16 cellular contexts compared by ENCODE assay signal in genomic region chr9:73327149-73327548, GRCh38.
DNase-seq lines count a peak whose midpoint lies in the region; ATAC-seq, FAIRE-seq and TF ChIP-seq lines count a peak whose summit lies in the region.
"Had no signal": no experiment of that assay in that cellular context is flagged by ENCODE, and none has a peak within 500 bp of the region (broad histone marks: within the 10 kb centered on the region; RNA-seq: fewer than 3 reads in every experiment).

No MANE protein-coding gene starts in this region.

- FAIRE-seq in GM12878 (lab: Jason Lieb, UNC), result no peak
- FAIRE-seq: GM12891, GM19239 had no signal

- no peak for TF ChIP-seq CTCF in LNCaP clone FGC (IDR thresholded peaks at IDR 0.05; ENCODE audit: control insufficient read depth, extremely low read depth, insufficient read depth)
- TF ChIP-seq CTCF in GM12878 (IDR thresholded peaks at IDR 0.05 in 2 of 3, conservative IDR thresholded peaks at IDR 0.05 in 1 of 3; ENCODE audit: control insufficient read depth in 2 of 3, extremely low read depth in 1 of 3, insufficient read depth in 1 of 3, low read depth in 3 of 3, low read length in 3 of 3), result no peak
- no peak for TF ChIP-seq CTCF in thoracic aorta (IDR thresholded peaks at IDR 0.05)
- TF ChIP-seq CTCF in ascending aorta (IDR thresholded peaks at IDR 0.05), result no peak

- H3K27me3 ChIP-seq in GM12878 (replicated peaks in 1 of 2; ENCODE audit: control insufficient read depth in 2 of 2, insufficient read depth in 2 of 2, low read length in 1 of 2), result no peaks in the 10 kb centered on the region
- no peaks in the 10 kb centered on the region for H3K27me3 ChIP-seq in thoracic aorta (replicated peaks; ENCODE audit: insufficient read depth)
- no peaks in the 10 kb centered on the region for H3K27me3 ChIP-seq in ascending aorta
- H3K27me3 ChIP-seq: BE2C had no signal

- no peak for TF ChIP-seq RAD21 in GM12878 (IDR thresholded peaks at IDR 0.05; ENCODE audit: insufficient read depth, low read depth, low read length)

- H4K20me1 ChIP-seq in GM12878 (ENCODE audit: control insufficient read depth, insufficient read depth), result no peaks in the 10 kb centered on the region

- intact Hi-C loops in GM12878 (cut with micrococcal nuclease; ENCODE audit: unreplicated experiment) (no loop called here), ascending aorta (cut with DNase I) (no loop called here)

- no peak overlapping the region for H3K4me3 ChIP-seq in LNCaP clone FGC (ENCODE audit: low read depth, low read length)
- no peak overlapping the region for H3K4me3 ChIP-seq in GM12878
- no peak overlapping the region for H3K4me3 ChIP-seq in thoracic aorta
- H3K4me3 ChIP-seq in ascending aorta, result no peak overlapping the region
- H3K4me3 ChIP-seq: A549, GM23248 had no signal

- SMC1A ChIA-PET in GM12878 (lab: Charles Lee; ENCODE audit: uncharacterized antibody, unreplicated experiment), result no interaction called here

- no peaks in the 10 kb centered on the region for H3K79me2 ChIP-seq in GM12878 (ENCODE audit: control insufficient read depth, insufficient read depth, low read length)

- no peak overlapping the region for H3K27ac ChIP-seq in GM12878 (ENCODE audit: control insufficient read depth, insufficient read depth)
- H3K27ac ChIP-seq in thoracic aorta, result no peak overlapping the region
- H3K27ac ChIP-seq in ascending aorta, result no peak overlapping the region
- H3K27ac ChIP-seq: A549, C4-2B, GM23248 had no signal

- H3K36me3 ChIP-seq in GM12878 (ENCODE audit: control insufficient read depth in 2 of 2, insufficient read depth in 2 of 2, low read length in 1 of 2) (no peaks in the 10 kb centered on the region), thoracic aorta (no peaks in the 10 kb centered on the region), ascending aorta (no peaks in the 10 kb centered on the region)
- H3K36me3 ChIP-seq: BE2C had no signal

- POLR2A ChIA-PET in GM12878 (lab: Charles Lee), result no interaction called here

- in situ Hi-C loops in GM12878 (cut with MboI), result no loop called here

- RAD21 ChIA-PET in GM12878 (lab: Charles Lee; ENCODE audit: unreplicated experiment), result no interaction called here

- no peak for TF ChIP-seq POLR2A in GM12878 (IDR thresholded peaks at IDR 0.05; ENCODE audit: low read depth, low read length)

- 2% methylated on average over 2 of the region's 2 CpGs for WGBS in GM12878 (ENCODE audit: insufficient coverage, insufficient replicate concordance, low lambda C conversion rate, missing lambda C conversion rate)

- H2AFZ ChIP-seq in GM12878 (ENCODE audit: control insufficient read depth, low read depth, low read length), result no peak overlapping the region
- H2AFZ ChIP-seq: GM23248 had no signal

- TF ChIP-seq EP300 in GM12878 (IDR thresholded peaks at IDR 0.05; ENCODE audit: borderline replicate concordance in 1 of 2, control insufficient read depth in 1 of 2, low read depth in 2 of 2, low read length in 2 of 2), result no peak

- CTCF ChIA-PET in GM12878 (lab: Yijun Ruan, JAX), result no interaction called here

- DNase-seq in LNCaP clone FGC (ENCODE audit: low read depth), result peak; percentile 23
- DNase-seq in GM12878 (ENCODE audit: low read depth, low spot score), result no peak
- DNase-seq in thoracic aorta (ENCODE audit: low spot score), result no peak
- no peak for DNase-seq in cerebellar nuclear complex (lab: John Stamatoyannopoulos, UW)
- no peak for DNase-seq in KG1 (lab: John Stamatoyannopoulos, UW)
- no peak for DNase-seq in ascending aorta (ENCODE audit: low spot score in 2 of 2)
- DNase-seq: BE2C; CD4-positive, alpha-beta memory T cell; DMS79; GM23248; H7 had no signal

- no peak overlapping the region for H3K9ac ChIP-seq in GM12878 (ENCODE audit: control insufficient read depth, insufficient read depth, low read length)
- H3K9ac ChIP-seq: GM23248 had no signal

- ATAC-seq in GM21786 (IDR thresholded peaks at IDR 0.05; ENCODE audit: unreplicated experiment) (peak; percentile 78), GM12878 (peak; percentile 50), thoracic aorta (ENCODE audit: insufficient number of reproducible peaks, low FRiP score, low read depth) (peak; percentile 30)
- ATAC-seq: A549 had no signal

- BruUV-seq in GM12878 (replicated peaks; lab: Mats Ljungman, UMichigan), result no TSS peak

- no peaks in the 10 kb centered on the region for H3K4me1 ChIP-seq in GM12878 (ENCODE audit: control insufficient read depth, insufficient read depth, low read length)
- no peaks in the 10 kb centered on the region for H3K4me1 ChIP-seq in thoracic aorta (ENCODE audit: control insufficient read depth in 1 of 2, low read depth in 2 of 2)
- H3K4me1 ChIP-seq in ascending aorta, result no peaks in the 10 kb centered on the region
- H3K4me1 ChIP-seq: A549, BE2C had no signal

- no peak overlapping the region for H3K4me2 ChIP-seq in GM12878 (ENCODE audit: control insufficient read depth, insufficient read depth)
- H3K4me2 ChIP-seq: A549 had no signal

- H3K9me3 ChIP-seq in GM12878 (replicated peaks; ENCODE audit: control insufficient read depth, insufficient read depth, low read length) (no peaks in the 10 kb centered on the region), thoracic aorta (no peaks in the 10 kb centered on the region), ascending aorta (no peaks in the 10 kb centered on the region)
- H3K9me3 ChIP-seq: A549, BE2C had no signal

TF ChIP-seq in GM12878, 131 proteins besides CTCF, POLR2A, EP300 and RAD21:
- TF ChIP-seq TCF7 (IDR thresholded peaks at IDR 0.05; ENCODE audit: borderline replicate concordance), result no peak
- no peak for TF ChIP-seq IRF4 (IDR thresholded peaks at IDR 0.05; ENCODE audit: low read depth, low read length)
- no peak for TF ChIP-seq CEBPB (IDR thresholded peaks at IDR 0.05; ENCODE audit: borderline replicate concordance in 1 of 2, low read depth in 2 of 2, low read length in 2 of 2)
- TF ChIP-seq GATAD2B (conservative IDR thresholded peaks at IDR 0.05; ENCODE audit: low read depth), result no peak
- no peak for TF ChIP-seq EED (IDR thresholded peaks at IDR 0.05; ENCODE audit: low read depth)
- no peak for TF ChIP-seq SUZ12 (IDR thresholded peaks at IDR 0.05; ENCODE audit: unreplicated experiment)
- no peak for TF ChIP-seq MYB (IDR thresholded peaks at IDR 0.05; ENCODE audit: borderline replicate concordance, low read depth, low read length)
- TF ChIP-seq RCOR1 (conservative IDR thresholded peaks at IDR 0.05; ENCODE audit: low read depth, low read length), result no peak
- no peak for TF ChIP-seq SRF (IDR thresholded peaks at IDR 0.05; ENCODE audit: low read depth in 2 of 2, low read length in 2 of 2)
- TF ChIP-seq TCF3 (IDR thresholded peaks at IDR 0.05; ENCODE audit: borderline replicate concordance, insufficient read depth, low read depth, low read length), result no peak
- TF ChIP-seq SUPT20H (IDR thresholded peaks at IDR 0.05; ENCODE audit: borderline replicate concordance, control insufficient read depth, low read depth, low read length), result no peak
- TF ChIP-seq BHLHE40 (IDR thresholded peaks at IDR 0.05; ENCODE audit: borderline replicate concordance in 1 of 2, low read depth in 2 of 2, low read length in 1 of 2), result no peak
- no peak for TF ChIP-seq CUX1 (IDR thresholded peaks at IDR 0.05; ENCODE audit: insufficient replicate concordance, low read depth, low read length)
- TF ChIP-seq RBBP5 (conservative IDR thresholded peaks at IDR 0.05), result no peak
- TF ChIP-seq SMC3 (IDR thresholded peaks at IDR 0.05; ENCODE audit: borderline replicate concordance, low read length), result no peak
- no peak for TF ChIP-seq SREBF1 (IDR thresholded peaks at IDR 0.05; ENCODE audit: low read length)
- no peak for TF ChIP-seq ZBED1 (IDR thresholded peaks at IDR 0.05; ENCODE audit: borderline replicate concordance)
- TF ChIP-seq ETV6 (conservative IDR thresholded peaks at IDR 0.05 in 1 of 2, IDR thresholded peaks at IDR 0.05 in 1 of 2; ENCODE audit: borderline replicate concordance in 1 of 2, low read depth in 1 of 2), result no peak
- no peak for TF ChIP-seq ATF7 (IDR thresholded peaks at IDR 0.05; ENCODE audit: low read depth)
